ENCODE assay signal across 9 cellular contexts in genomic region chr7:85405503-85405902, GRCh38.
"Had no signal": no experiment of that assay in that cellular context is flagged by ENCODE, and none has a peak within 500 bp of the region (broad histone marks: within the 10 kb centered on the region; RNA-seq: fewer than 3 reads in every experiment).

No MANE protein-coding gene starts in this region.

- H3K4me3 ChIP-seq: GM23248, HAP-1 had no signal

- H3K27ac Mint-ChIP-seq: H9, HFFc6 had no signal

- H3K9me3 Mint-ChIP-seq: H9, HFFc6 had no signal

- H3K27ac ChIP-seq: GM23248 had no signal

- DNase-seq: GOT3, H7, H9, HFFc6 had no signal

- H3K9ac ChIP-seq: GM23248 had no signal

- H3K4me1 ChIP-seq: HAP-1 had no signal

- H3K4me3 Mint-ChIP-seq: H9, HFFc6 had no signal

- FAIRE-seq: H1, H54 had no signal

- H3K9me3 ChIP-seq: HAP-1 had no signal

- ATAC-seq: HCT116 had no signal

- H3K36me3 ChIP-seq: HAP-1 had no signal

- H2AFZ ChIP-seq: GM23248 had no signal
